ENCODE assay signal across 12 cellular contexts in the genomic region with DNA sequence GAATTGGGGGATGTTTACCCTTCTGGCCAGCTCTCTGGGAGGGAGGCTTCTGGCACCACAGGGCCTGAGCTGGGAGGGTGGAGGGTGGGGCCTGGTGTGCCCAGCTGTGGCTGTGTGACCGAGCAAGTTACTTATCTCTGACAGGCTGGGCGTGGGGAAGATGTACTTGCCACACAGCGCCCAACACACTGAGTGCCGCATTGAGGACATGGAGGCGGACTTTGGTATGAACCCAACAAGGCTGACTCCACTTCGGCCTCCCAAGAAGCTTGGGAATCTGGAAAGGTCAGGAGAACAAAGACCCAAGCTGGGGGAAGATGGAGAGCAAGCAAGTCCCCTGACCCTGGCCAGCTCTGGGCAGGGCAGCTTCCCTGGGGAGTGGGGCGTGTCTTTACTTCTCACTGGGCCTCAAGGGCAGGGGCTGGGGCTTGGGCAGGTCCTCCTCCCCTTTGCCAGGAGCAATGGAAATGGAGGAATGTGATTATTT. TPM values are rescaled to one million over a fixed set of nuclear protein-coding genes. Genes with fewer than 3 reads are reported as not detected.
DNase-seq lines count a peak whose midpoint lies in the region; ATAC-seq and TF ChIP-seq lines count a peak whose summit lies in the region.
"Had no signal": no experiment of that assay in that cellular context is flagged by ENCODE, and none has a peak within 500 bp of the region (broad histone marks: within the 10 kb centered on the region; RNA-seq: fewer than 3 reads in every experiment).

No MANE protein-coding gene starts in this region.

- TF ChIP-seq CTCF in GM23338 (conservative IDR thresholded peaks at IDR 0.05; ENCODE audit: low read depth in 2 of 2) (no peak), SU-DHL-6 (IDR thresholded peaks at IDR 0.05; ENCODE audit: insufficient read depth, low read length, poor library complexity, severe bottlenecking) (no peak), gastroesophageal sphincter (IDR thresholded peaks at IDR 0.05) (no peak)

- H3F3A ChIP-seq in GM23338 (replicated peaks; ENCODE audit: low read depth) (peaks cover 11% of the 10 kb centered on the region; the same call in 1 of the 2 replicates), SU-DHL-6 (ENCODE audit: insufficient read depth) (peaks cover 70% of the 10 kb centered on the region)

- H3K79me2 ChIP-seq in GM23338 (replicated peaks; ENCODE audit: insufficient read depth), result no peaks in the 10 kb centered on the region
- H3K79me2 ChIP-seq in SU-DHL-6 (ENCODE audit: insufficient read depth, low read length), result peaks cover 90% of the 10 kb centered on the region

- H3K9me3 ChIP-seq in SU-DHL-6 (ENCODE audit: insufficient read depth, low read length) (no peaks in the 10 kb centered on the region), gastroesophageal sphincter (no peaks in the 10 kb centered on the region)
- H3K9me3 ChIP-seq: body of pancreas had no signal

- POLR2A ChIA-PET in activated CD4-positive, alpha-beta memory T cell treated with anti-CD3 and anti-CD28 coated beads, Interleukin-2, amount 10 ng/mL, durations not matched to agents 7 days and 5 days (lab: Charles Lee), result no interaction called here

- H2AFZ ChIP-seq in GM23338, result no peak overlapping the region
- no peak overlapping the region for H2AFZ ChIP-seq in SU-DHL-6 (ENCODE audit: low read depth, low read length, severe bottlenecking)

- H3K36me3 ChIP-seq in GM23338 (ENCODE audit: insufficient read depth), result no peaks in the 10 kb centered on the region
- H3K36me3 ChIP-seq in SU-DHL-6 (ENCODE audit: low read length), result no peaks in the 10 kb centered on the region; the same call in 1 of the 2 replicates
- H3K36me3 ChIP-seq in gastroesophageal sphincter, result no peaks in the 10 kb centered on the region

- no peak for TF ChIP-seq EP300 in gastroesophageal sphincter (IDR thresholded peaks at IDR 0.05)

- peak overlapping the region; percentile 78 for H3K9ac ChIP-seq in SU-DHL-6 (ENCODE audit: low read length)

- H3K4me3 ChIP-seq in GM23338 (no peak overlapping the region), SU-DHL-6 (ENCODE audit: insufficient read depth, low read length, poor library complexity, severe bottlenecking) (peak overlapping the region; percentile 65), gastroesophageal sphincter (no peak overlapping the region)
- H3K4me3 ChIP-seq: body of pancreas had no signal

- no peak overlapping the region for H3K27ac Mint-ChIP-seq in GM23338
- H3K27ac Mint-ChIP-seq in activated T-cell treated with anti-CD3 and anti-CD28 coated beads, Interleukin-2, amount 50 U/mL, for 24 hours, result no peak overlapping the region
- H3K27ac Mint-ChIP-seq in activated CD4-positive, alpha-beta memory T cell treated with anti-CD3 and anti-CD28 coated beads, Interleukin-2, amount 10 ng/mL, durations not matched to agents 7 days and 5 days, result no peak overlapping the region

- CTCF ChIA-PET in activated CD4-positive, alpha-beta memory T cell treated with anti-CD3 and anti-CD28 coated beads, Interleukin-2, amount 10 ng/mL, durations not matched to agents 7 days and 5 days (lab: Charles Lee), result no interaction called here

- H3K36me3 Mint-ChIP-seq in GM23338 (ENCODE audit: low read depth), result peaks cover 3% of the 10 kb centered on the region; the same call in 1 of the 3 replicates
- H3K36me3 Mint-ChIP-seq in activated T-cell treated with anti-CD3 and anti-CD28 coated beads, Interleukin-2, amount 50 U/mL, for 24 hours (ENCODE audit: low read depth), result no peaks in the 10 kb centered on the region
- no peaks in the 10 kb centered on the region for H3K36me3 Mint-ChIP-seq in activated CD4-positive, alpha-beta memory T cell treated with anti-CD3 and anti-CD28 coated beads, Interleukin-2, amount 10 ng/mL, durations not matched to agents 7 days and 5 days (ENCODE audit: low read depth)

- no peak for TF ChIP-seq POLR2A in gastroesophageal sphincter (IDR thresholded peaks at IDR 0.05)

- DNase-seq in GM23338 (ENCODE audit: low spot score) (no peak), sciatic nerve (ENCODE audit: low spot score) (no peak)
- no peak for DNase-seq in activated T-cell treated with anti-CD3 and anti-CD28 coated beads, Interleukin-2, amount 50 U/mL, for 24 hours
- no peak for DNase-seq in activated CD4-positive, alpha-beta memory T cell treated with anti-CD3 and anti-CD28 coated beads, Interleukin-2, amount 10 ng/mL, durations not matched to agents 7 days and 5 days
- DNase-seq: body of pancreas, MV-4-11, T-helper 1 cell had no signal

- H3K27ac ChIP-seq in GM23338 (ENCODE audit: low read depth) (no peak overlapping the region), SU-DHL-6 (ENCODE audit: low read depth, low read length) (peak overlapping the region; percentile 98), gastroesophageal sphincter (peak overlapping the region in 2 of 4 donors; percentile 2 to 24)
- H3K27ac ChIP-seq: body of pancreas, epithelial cell of prostate had no signal

- H3K4me1 Mint-ChIP-seq in GM23338, result peaks cover 36% of the 10 kb centered on the region
- peaks cover 21% of the 10 kb centered on the region for H3K4me1 Mint-ChIP-seq in activated T-cell treated with anti-CD3 and anti-CD28 coated beads, Interleukin-2, amount 50 U/mL, for 24 hours (ENCODE audit: low read depth)
- H3K4me1 Mint-ChIP-seq in activated CD4-positive, alpha-beta memory T cell treated with anti-CD3 and anti-CD28 coated beads, Interleukin-2, amount 10 ng/mL, durations not matched to agents 7 days and 5 days, result peaks cover 11% of the 10 kb centered on the region

- 0% methylated on average over 1 of the region's 7 CpGs; no CpG with 5 or more reads in 1 of the 2 donors for WGBS in gastroesophageal sphincter (ENCODE audit: low coverage in 1 of 2), 2 donors

- H3K9me3 Mint-ChIP-seq in GM23338, result no peaks in the 10 kb centered on the region; the same call in 2 of the 3 replicates
- no peaks in the 10 kb centered on the region for H3K9me3 Mint-ChIP-seq in activated T-cell treated with anti-CD3 and anti-CD28 coated beads, Interleukin-2, amount 50 U/mL, for 24 hours
- no peaks in the 10 kb centered on the region for H3K9me3 Mint-ChIP-seq in activated CD4-positive, alpha-beta memory T cell treated with anti-CD3 and anti-CD28 coated beads, Interleukin-2, amount 10 ng/mL, durations not matched to agents 7 days and 5 days

- intact Hi-C loops in sciatic nerve (cut with DNase I), result no loop called here

- 0 out of 2 replicates have a peak overlapping the region, but pooled peaks have one; percentile 32 for H3K4me2 ChIP-seq in GM23338
- peak overlapping the region; percentile 92 for H3K4me2 ChIP-seq in SU-DHL-6 (ENCODE audit: low read depth, low read length, poor library complexity, severe bottlenecking)

- H4K20me1 ChIP-seq in GM23338 (replicated peaks; ENCODE audit: insufficient read depth) (no peaks in the 10 kb centered on the region), SU-DHL-6 (ENCODE audit: low read depth, low read length) (no peaks in the 10 kb centered on the region)

- H3K27me3 Mint-ChIP-seq in GM23338 (ENCODE audit: insufficient read depth, low read depth, poor library complexity), result peaks cover 41% of the 10 kb centered on the region
- peaks cover 37% of the 10 kb centered on the region for H3K27me3 Mint-ChIP-seq in activated T-cell treated with anti-CD3 and anti-CD28 coated beads, Interleukin-2, amount 50 U/mL, for 24 hours
- peaks cover 38% of the 10 kb centered on the region for H3K27me3 Mint-ChIP-seq in activated CD4-positive, alpha-beta memory T cell treated with anti-CD3 and anti-CD28 coated beads, Interleukin-2, amount 10 ng/mL, durations not matched to agents 7 days and 5 days

- ATAC-seq in GM23338 (peak; percentile 16), gastroesophageal sphincter (peak; percentile 25), sciatic nerve (peak; percentile 71), GM19463 (IDR thresholded peaks at IDR 0.05; ENCODE audit: unreplicated experiment) (no peak), HG03442 (IDR thresholded peaks at IDR 0.05; ENCODE audit: unreplicated experiment) (no peak)
- ATAC-seq: body of pancreas had no signal

- H3K4me1 ChIP-seq in GM23338 (ENCODE audit: insufficient read depth), result peaks cover 18% of the 10 kb centered on the region
- peaks cover 0 to 22% (median 4%) of the 10 kb centered on the region in 3 donors for H3K4me1 ChIP-seq in gastroesophageal sphincter

- H3K27me3 ChIP-seq in GM23338 (ENCODE audit: insufficient read depth) (peaks cover 28% of the 10 kb centered on the region), SU-DHL-6 (ENCODE audit: low read length) (no peaks in the 10 kb centered on the region), gastroesophageal sphincter (peaks cover 37% of the 10 kb centered on the region)

- peak overlapping the region; percentile 37; the same call in 1 of the 3 replicates for H3K4me3 Mint-ChIP-seq in GM23338
- H3K4me3 Mint-ChIP-seq in activated T-cell treated with anti-CD3 and anti-CD28 coated beads, Interleukin-2, amount 50 U/mL, for 24 hours, result no peak overlapping the region
- no peak overlapping the region for H3K4me3 Mint-ChIP-seq in activated CD4-positive, alpha-beta memory T cell treated with anti-CD3 and anti-CD28 coated beads, Interleukin-2, amount 10 ng/mL, durations not matched to agents 7 days and 5 days

- no peaks in the 10 kb centered on the region for H3K9me2 ChIP-seq in GM23338 (ENCODE audit: insufficient read depth)
- no peaks in the 10 kb centered on the region for H3K9me2 ChIP-seq in SU-DHL-6 (replicated peaks; ENCODE audit: insufficient read depth, low read length)

RNA-seq across cellular contexts. Expression of a gene that starts 2.4 kb away (rescaled TPM):
- total RNA-seq in GM23338 (2014; rRNA removed; shearing (Covaris generic)), result 10.2 and 13.1 TPM in 2 replicates
- polyA plus RNA-seq in GM23338 (2016; fragmentation: Nextera tagmentation; extraction: Ambion mirVana), result 1.6 and 1.7 TPM in 2 replicates
- total RNA-seq in gastroesophageal sphincter (1 to 10 TPM; 2.6 to 3.9 (median 2.9) TPM), sciatic nerve (56.5 TPM)
- total RNA-seq in activated CD4-positive, alpha-beta memory T cell treated with anti-CD3 and anti-CD28 coated beads, Interleukin-2, amount 10 ng/mL, durations not matched to agents 7 days and 5 days, result under 1 TPM; 0.55 to 0.83 TPM

RNA-seq across cellular contexts. Expression of a gene that starts 47.7 kb away (rescaled TPM):
- total RNA-seq in GM23338 (2014; rRNA removed; shearing (Covaris generic)), result 30.0 and 40.1 TPM in 2 replicates
- 12.2 and 13.2 TPM in 2 replicates for polyA plus RNA-seq in GM23338 (2016; fragmentation: Nextera tagmentation; extraction: Ambion mirVana)
- total RNA-seq in gastroesophageal sphincter (10 to 100 TPM; 17.8 to 28.3 (median 21.4) TPM), sciatic nerve (19.0 TPM)
- total RNA-seq in activated CD4-positive, alpha-beta memory T cell treated with anti-CD3 and anti-CD28 coated beads, Interleukin-2, amount 10 ng/mL, durations not matched to agents 7 days and 5 days, result 10 to 100 TPM; 32.4 to 32.6 TPM

RNA-seq across cellular contexts. Expression of a gene that starts 54.8 kb away (rescaled TPM):
- total RNA-seq in GM23338 (2014; rRNA removed; shearing (Covaris generic)), result 18.0 and 27.5 TPM in 2 replicates
- 10.7 and 12.4 TPM in 2 replicates for polyA plus RNA-seq in GM23338 (2016; fragmentation: Nextera tagmentation; extraction: Ambion mirVana)
- 10 to 100 TPM; 20.6 to 29.0 (median 23.8) TPM for total RNA-seq in gastroesophageal sphincter
- 42.0 TPM for total RNA-seq in sciatic nerve
- total RNA-seq in activated CD4-positive, alpha-beta memory T cell treated with anti-CD3 and anti-CD28 coated beads, Interleukin-2, amount 10 ng/mL, durations not matched to agents 7 days and 5 days, result 10 to 100 TPM; 25.0 to 27.5 TPM

Comparison
In these comparisons a context has a peak if more than half of its experiments do, and no peak if none do; other contexts are left out.
1. ATAC-seq: peak in GM23338 (single experiment), gastroesophageal sphincter (single experiment) and sciatic nerve (single experiment); none in GM19463 (single experiment) and HG03442 (single experiment).